In the genomic region with DNA sequence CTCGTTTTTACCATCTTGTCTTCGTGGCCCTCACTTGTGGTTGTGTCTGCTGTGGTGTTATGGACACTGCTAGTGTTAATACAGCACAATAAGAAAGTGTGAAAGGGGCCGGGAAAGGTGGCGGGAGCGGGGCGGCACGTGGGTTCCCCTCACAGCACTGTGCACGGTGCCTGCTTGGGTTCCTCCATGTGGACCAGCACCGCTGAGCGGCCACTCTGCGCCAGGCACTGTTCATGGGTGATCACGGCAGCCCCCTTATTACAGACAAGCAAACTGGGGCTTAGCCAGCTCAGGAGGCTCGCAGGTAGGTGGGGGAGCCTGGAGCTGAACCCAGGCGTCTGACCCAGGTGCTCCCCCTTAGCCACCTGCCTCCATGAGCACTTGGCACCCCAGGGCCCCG, we compare ENCODE assay signal across 18 cellular contexts. TPM values are rescaled to one million over a fixed set of nuclear protein-coding genes. Genes with fewer than 3 reads are reported as not detected.
DNase-seq lines count a peak whose midpoint lies in the region; ATAC-seq and TF ChIP-seq lines count a peak whose summit lies in the region.
"Had no signal": no experiment of that assay in that cellular context is flagged by ENCODE, and none has a peak within 500 bp of the region (broad histone marks: within the 10 kb centered on the region; RNA-seq: fewer than 3 reads in every experiment).

No MANE protein-coding gene starts in this region.

- peaks cover 29 to 80% (median 58%) of the 10 kb centered on the region in 4 donors for H3K36me3 ChIP-seq in esophagus muscularis mucosa
- H3K36me3 ChIP-seq in mucosa of descending colon (ENCODE audit: low read depth) = peaks cover 11% of the 10 kb centered on the region
- H3K36me3 ChIP-seq in stomach smooth muscle (ENCODE audit: control insufficient read depth in 2 of 2, insufficient read depth in 2 of 2, low read length in 2 of 2) = peaks cover 33 to 38% of the 10 kb centered on the region in 2 donors
- H3K36me3 ChIP-seq in H7 (replicated peaks; ENCODE audit: control insufficient read depth, insufficient read depth, low read length) = peaks cover 24% of the 10 kb centered on the region

- H3K4me1 ChIP-seq in esophagus muscularis mucosa (peaks cover 19 to 52% (median 42%) of the 10 kb centered on the region in 4 donors), mucosa of descending colon (ENCODE audit: low read depth) (no peaks in the 10 kb centered on the region), stomach smooth muscle (ENCODE audit: control insufficient read depth, insufficient read depth, low read length) (peaks cover 28% of the 10 kb centered on the region)
- H3K4me1 ChIP-seq: BLaER1, Caco-2 had no signal

- intact Hi-C loops in Right ventricle myocardium superior (cut with DNase I) (no loop called here), Right ventricle myocardium inferior (cut with DNase I) (no loop called here), esophagus muscularis mucosa (cut with DNase I) (no loop called here), mucosa of descending colon (cut with DNase I, micrococcal nuclease) (no loop called here)

- H3K4me3 ChIP-seq in esophagus muscularis mucosa = no peak overlapping the region
- H3K4me3 ChIP-seq in mucosa of descending colon = no peak overlapping the region
- no peak overlapping the region for H3K4me3 ChIP-seq in stomach smooth muscle (ENCODE audit: low read length in 2 of 2)
- no peak overlapping the region for H3K4me3 ChIP-seq in H7 (ENCODE audit: insufficient read depth, low read depth, low read length)
- H3K4me3 ChIP-seq: BLaER1 had no signal

- H3K9ac ChIP-seq in stomach smooth muscle (ENCODE audit: low read length in 2 of 2) = no peak overlapping the region
- H3K9ac ChIP-seq: BLaER1 had no signal

- H3K9me3 ChIP-seq in esophagus muscularis mucosa (no peaks in the 10 kb centered on the region), mucosa of descending colon (no peaks in the 10 kb centered on the region), stomach smooth muscle (ENCODE audit: control insufficient read depth in 2 of 2, low read length in 2 of 2) (no peaks in the 10 kb centered on the region)
- H3K9me3 ChIP-seq: Caco-2 had no signal

- H3K27ac ChIP-seq in esophagus muscularis mucosa (replicated peaks in 1 of 4) (peak overlapping the region; percentile 84 to 92 (median 88)), stomach smooth muscle (ENCODE audit: low read length) (peak overlapping the region; percentile 87)
- H3K27ac ChIP-seq: 22Rv1, BLaER1, C4-2B had no signal

- 89% methylated on average over 11 of the region's 15 CpGs for WGBS in esophagus muscularis mucosa

- H3K27me3 ChIP-seq in esophagus muscularis mucosa (no peaks in the 10 kb centered on the region), stomach smooth muscle (ENCODE audit: control insufficient read depth in 1 of 2, insufficient read depth in 2 of 2, low read length in 2 of 2) (no peaks in the 10 kb centered on the region), H7 (ENCODE audit: control insufficient read depth, insufficient read depth, low read length) (no peaks in the 10 kb centered on the region)
- H3K27me3 ChIP-seq: BLaER1 had no signal

- no peak for TF ChIP-seq EP300 in esophagus muscularis mucosa (IDR thresholded peaks at IDR 0.05)

- TF ChIP-seq CTCF in esophagus muscularis mucosa (IDR thresholded peaks at IDR 0.05) (no peak), mucosa of descending colon (IDR thresholded peaks at IDR 0.05) (no peak)

- DNase-seq in Right ventricle myocardium superior = peak; percentile 27
- no peak for DNase-seq in Right ventricle myocardium inferior (ENCODE audit: missing footprints)
- DNase-seq in esophagus muscularis mucosa (ENCODE audit: extremely low spot score) = no peak
- peak in 2 of 3 donors; percentile 19 to 23 for DNase-seq in mucosa of descending colon
- no peak for DNase-seq in SHP77 (lab: John Stamatoyannopoulos, UW)
- no peak for DNase-seq in H7
- DNase-seq: Caco-2; CD4-positive, CD25-positive, alpha-beta regulatory T cell; CD8-positive, alpha-beta T cell; DMS153; DND-41; GOT3 had no signal

- TF ChIP-seq POLR2A in esophagus muscularis mucosa (IDR thresholded peaks at IDR 0.05; ENCODE audit: low read depth) = no peak

- ATAC-seq in Right ventricle myocardium superior (ENCODE audit: poor library complexity) (no peak), Right ventricle myocardium inferior (no peak), mucosa of descending colon (no peak), HG02623 (IDR thresholded peaks at IDR 0.05; ENCODE audit: unreplicated experiment) (no peak)
- ATAC-seq: CD8-positive, alpha-beta T cell; HCT116 had no signal

RNA-seq across cellular contexts. Expression of a gene that starts 12.2 kb away (rescaled TPM):
- 177 TPM for total RNA-seq in Right ventricle myocardium superior
- 176 TPM for total RNA-seq in Right ventricle myocardium inferior
- total RNA-seq in esophagus muscularis mucosa = 100 to 1,000 TPM; 132 to 149 (median 147) TPM
- total RNA-seq in mucosa of descending colon = 100 to 1,000 TPM; 151 to 179 (median 164) TPM
- total RNA-seq in H7 (2014; rRNA removed; shearing (Covaris generic)) = 60.5 and 82.1 TPM in 2 replicates

RNA-seq across cellular contexts. Expression of a gene that starts 31.8 kb away (rescaled TPM):
- 20.6 TPM for total RNA-seq in Right ventricle myocardium superior
- 19.1 TPM for total RNA-seq in Right ventricle myocardium inferior
- total RNA-seq in esophagus muscularis mucosa = 10 to 100 TPM; 24.7 to 41.3 (median 35.2) TPM
- total RNA-seq in mucosa of descending colon = 10 to 100 TPM; 36.9 to 48.8 (median 48.2) TPM
- total RNA-seq in H7 (2014; rRNA removed; shearing (Covaris generic)) = 50.8 and 61.9 TPM in 2 replicates

Comparison
In these comparisons a context has a peak if more than half of its experiments do, and no peak if none do; other contexts are left out.
1. DNase-seq: peak in Right ventricle myocardium superior (single experiment) and mucosa of descending colon (2 of 3); none in Right ventricle myocardium inferior (single experiment), esophagus muscularis mucosa (single experiment), SHP77 (0 of 2) and H7 (single experiment).